In the genomic region with DNA sequence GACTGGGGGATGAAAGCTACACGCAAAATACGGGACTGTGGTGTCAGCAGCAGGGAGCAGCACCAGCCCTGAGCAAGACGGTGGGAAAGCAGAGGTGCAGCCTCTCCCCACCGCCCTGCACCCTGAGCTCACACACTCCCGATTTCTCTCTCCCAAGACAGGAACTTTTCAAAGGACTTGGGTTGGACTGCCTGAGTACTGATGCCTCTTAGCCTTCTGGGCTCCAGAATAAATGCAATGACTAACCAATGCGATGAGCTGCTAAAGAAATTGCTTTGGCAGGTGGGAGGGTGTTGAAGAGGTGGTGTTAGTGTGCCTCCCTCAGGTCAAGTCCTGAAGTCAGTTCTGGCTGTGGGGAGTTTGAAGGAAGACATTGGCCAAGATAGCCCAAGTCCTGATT, we compare ENCODE assay signal across 10 cellular contexts. TPM values are rescaled to one million over a fixed set of nuclear protein-coding genes. Genes with fewer than 3 reads are reported as not detected.
DNase-seq lines count a peak whose midpoint lies in the region; ATAC-seq and TF ChIP-seq lines count a peak whose summit lies in the region.
"Had no signal": no experiment of that assay in that cellular context is flagged by ENCODE, and none has a peak within 500 bp of the region (broad histone marks: within the 10 kb centered on the region; RNA-seq: fewer than 3 reads in every experiment).

No MANE protein-coding gene starts in this region.

- TF ChIP-seq POLR2A in NB4 (IDR thresholded peaks at IDR 0.05; ENCODE audit: extremely low read depth, insufficient read length) = no peak

- peaks cover 26% of the 10 kb centered on the region for H3K27me3 Mint-ChIP-seq in chondrocyte (ENCODE audit: low read depth)

- ATAC-seq in lower lobe of right lung (peak; percentile 19 to 34), HG02981 (IDR thresholded peaks at IDR 0.05; ENCODE audit: unreplicated experiment) (no peak)
- ATAC-seq: pancreas had no signal

- H3K4me3 ChIP-seq in H7 (ENCODE audit: insufficient read depth, low read depth, low read length) (no peak overlapping the region), NB4 (ENCODE audit: low read depth, low read length) (no peak overlapping the region), lower lobe of right lung (no peak overlapping the region)
- H3K4me3 ChIP-seq: pancreas had no signal

- TF ChIP-seq CTCF in NB4 (IDR thresholded peaks at IDR 0.05; ENCODE audit: low read depth, low read length) (no peak), chondrocyte (IDR thresholded peaks at IDR 0.05) (peak; percentile 18), lower lobe of right lung (IDR thresholded peaks at IDR 0.05) (no peak)

- no peak overlapping the region for H3K27ac Mint-ChIP-seq in chondrocyte (ENCODE audit: unreplicated experiment)

- H3K27ac ChIP-seq in lower lobe of right lung = no peak overlapping the region
- H3K27ac ChIP-seq: pancreas had no signal

- DNase-seq in H7 = peak; percentile 68
- DNase-seq in NB4 (ENCODE audit: low read depth) = peak; percentile 35
- no peak for DNase-seq in chondrocyte (ENCODE audit: low spot score)
- DNase-seq in lower lobe of right lung = no peak
- no peak for DNase-seq in D341Med (ENCODE audit: low spot score)
- no peak for DNase-seq in RKO (ENCODE audit: low spot score)
- DNase-seq: NCI-H526 treated with DMSO at 0.1 percent for 48 hours, pancreas had no signal

- H3K27me3 ChIP-seq in H7 (ENCODE audit: control insufficient read depth, insufficient read depth, low read length) = no peaks in the 10 kb centered on the region
- peaks cover 10% of the 10 kb centered on the region for H3K27me3 ChIP-seq in lower lobe of right lung (ENCODE audit: low read depth)
- H3K27me3 ChIP-seq: pancreas had no signal

- no peaks in the 10 kb centered on the region for H3K36me3 Mint-ChIP-seq in chondrocyte (ENCODE audit: low read depth)

- no peaks in the 10 kb centered on the region for H3K9me3 Mint-ChIP-seq in chondrocyte (ENCODE audit: low read depth)

- peaks cover 15% of the 10 kb centered on the region for H3K4me1 Mint-ChIP-seq in chondrocyte (ENCODE audit: low read depth)

- H3K9me3 ChIP-seq in lower lobe of right lung = no peaks in the 10 kb centered on the region
- H3K9me3 ChIP-seq: pancreas had no signal

- H3K4me1 ChIP-seq in lower lobe of right lung = peaks cover 4% of the 10 kb centered on the region

- intact Hi-C loops in lower lobe of right lung (cut with DNase I) = no loop called here

- H3K36me3 ChIP-seq in H7 (replicated peaks; ENCODE audit: control insufficient read depth, insufficient read depth, low read length) (no peaks in the 10 kb centered on the region), lower lobe of right lung (no peaks in the 10 kb centered on the region)
- H3K36me3 ChIP-seq: pancreas had no signal

- H3K4me3 Mint-ChIP-seq in chondrocyte (ENCODE audit: unreplicated experiment) = no peak overlapping the region

RNA-seq across cellular contexts. Expression of a gene that starts 9.6 kb away (rescaled TPM):
- 3.4 and 5.5 TPM in 2 replicates for total RNA-seq in H7 (2014; rRNA removed; shearing (Covaris generic))
- total RNA-seq in chondrocyte = not detected in 3 replicates
- not detected for total RNA-seq in lower lobe of right lung
- total RNA-seq: mesenteric fat pad had no signal

RNA-seq across cellular contexts. Expression of a gene that starts 16.4 kb away (rescaled TPM):
- 0.66 TPM in 1 of 2 replicates, not detected in the other for total RNA-seq in H7 (2014; rRNA removed; shearing (Covaris generic))
- total RNA-seq in chondrocyte (1.2 to 2.7 TPM (median 1.5 TPM) in 3 replicates), lower lobe of right lung (4.0 TPM)

RNA-seq across cellular contexts. Expression of a gene that starts 16.6 kb away (rescaled TPM):
- not detected in 2 replicates for total RNA-seq in H7 (2014; rRNA removed; shearing (Covaris generic))
- total RNA-seq in chondrocyte (not detected in 3 replicates), lower lobe of right lung (not detected)
- total RNA-seq: mesenteric fat pad had no signal

RNA-seq across cellular contexts. Expression of a gene that starts 29.0 kb away (rescaled TPM):
- total RNA-seq in H7 (2014; rRNA removed; shearing (Covaris generic)) = 0.89 and 1.4 TPM in 2 replicates
- total RNA-seq in chondrocyte = 0.17 to 0.31 TPM in 2 of 3 replicates, not detected in the other
- total RNA-seq in lower lobe of right lung = 0.80 TPM
- total RNA-seq: mesenteric fat pad had no signal

RNA-seq across cellular contexts. Expression of a gene that starts 31.0 kb away (rescaled TPM):
- total RNA-seq in H7 (2014; rRNA removed; shearing (Covaris generic)) = 53.8 and 60.8 TPM in 2 replicates
- total RNA-seq in chondrocyte (57.6 to 68.7 TPM (median 57.7 TPM) in 3 replicates), lower lobe of right lung (79.2 TPM)

Comparison
In these comparisons a context has a peak if more than half of its experiments do, and no peak if none do; other contexts are left out.
1. DNase-seq: peak in H7 (single experiment) and NB4 (single experiment); none in chondrocyte (single experiment), lower lobe of right lung (single experiment), D341Med (single experiment) and RKO (single experiment).